ENCODE assay signal across 21 cellular contexts in genomic region chr1:184967045-184967444, GRCh38. TPM values are rescaled to one million over a fixed set of nuclear protein-coding genes. Genes with fewer than 3 reads are reported as not detected.
DNase-seq lines count a peak whose midpoint lies in the region; ATAC-seq, FAIRE-seq and TF ChIP-seq lines count a peak whose summit lies in the region.
"Had no signal": no experiment of that assay in that cellular context is flagged by ENCODE, and none has a peak within 500 bp of the region (broad histone marks: within the 10 kb centered on the region; RNA-seq: fewer than 3 reads in every experiment).

No MANE protein-coding gene starts in this region.

- no peak overlapping the region for H2AFZ ChIP-seq in astrocyte (ENCODE audit: low read depth, low read length)
- H2AFZ ChIP-seq: PC-9 had no signal

- intact Hi-C loops in psoas muscle (cut with DNase I) = no loop called here

- H4K20me1 ChIP-seq in astrocyte (ENCODE audit: insufficient read depth, low read length) = no peaks in the 10 kb centered on the region
- H4K20me1 ChIP-seq: BLaER1 had no signal

- DNase-seq in activated naive CD4-positive, alpha-beta T cell treated with anti-CD3 and anti-CD28 coated beads, Interleukin-2, amount 10 ng/mL, durations not matched to agents 7 days and 5 days = no peak
- no peak for DNase-seq in activated naive CD4-positive, alpha-beta T cell treated with anti-CD3 and anti-CD28 coated beads, Interleukin-2, amount 50 U/mL, for 16 hours
- DNase-seq in CD8-positive, alpha-beta memory T cell = no peak
- DNase-seq in astrocyte (ENCODE audit: low read depth) (no peak), psoas muscle (no peak), T-helper 1 cell (no peak), retina (no peak)
- no peak for DNase-seq in activated naive CD8-positive, alpha-beta T cell treated with anti-CD3 and anti-CD28 coated beads for 36 hours
- DNase-seq: DMS 273 treated with DMSO at 0.1 percent for 48 hours, GF-D8, GOT3, NCI-H1048, NCI-H146, NCI-H2081 treated with DMSO at 0.1 percent for 48 hours, NCI-H510A, NCI-H774, PC-9 had no signal

- no peaks in the 10 kb centered on the region for H3K79me2 ChIP-seq in astrocyte (ENCODE audit: insufficient read depth, low read length)

- peaks cover 14% of the 10 kb centered on the region for H3K4me1 ChIP-seq in CD8-positive, alpha-beta memory T cell (ENCODE audit: insufficient read depth, low read length)
- H3K4me1 ChIP-seq in astrocyte (ENCODE audit: insufficient read depth, low read length) (peaks cover 8% of the 10 kb centered on the region), psoas muscle (peaks cover 22% of the 10 kb centered on the region)

- no peaks in the 10 kb centered on the region for H3K9me3 ChIP-seq in CD8-positive, alpha-beta memory T cell (ENCODE audit: low read length)
- H3K9me3 ChIP-seq in astrocyte (ENCODE audit: insufficient read depth, low read depth, low read length) (no peaks in the 10 kb centered on the region), psoas muscle (no peaks in the 10 kb centered on the region)
- H3K9me3 ChIP-seq: BLaER1 had no signal

- H3K4me3 ChIP-seq in CD8-positive, alpha-beta memory T cell (ENCODE audit: low read length) = no peak overlapping the region
- no peak overlapping the region for H3K4me3 ChIP-seq in astrocyte (ENCODE audit: insufficient read depth, low read depth, low read length)
- no peak overlapping the region for H3K4me3 ChIP-seq in psoas muscle
- H3K4me3 ChIP-seq: BLaER1, PC-9 had no signal

- H3K36me3 Mint-ChIP-seq in activated naive CD4-positive, alpha-beta T cell treated with anti-CD3 and anti-CD28 coated beads, Interleukin-2, amount 10 ng/mL, durations not matched to agents 7 days and 5 days = peaks cover 19% of the 10 kb centered on the region
- H3K36me3 Mint-ChIP-seq in CD8-positive, alpha-beta memory T cell = peaks cover 4 to 30% (median 14%) of the 10 kb centered on the region in 3 donors
- H3K36me3 Mint-ChIP-seq in astrocyte (ENCODE audit: low read depth, unreplicated experiment) = peaks cover 3% of the 10 kb centered on the region
- peaks cover 4% of the 10 kb centered on the region for H3K36me3 Mint-ChIP-seq in activated naive CD8-positive, alpha-beta T cell treated with anti-CD3 and anti-CD28 coated beads for 36 hours

- peak overlapping the region; percentile 18 for H3K4me2 ChIP-seq in astrocyte (ENCODE audit: low read length)
- H3K4me2 ChIP-seq: BLaER1, PC-9 had no signal

- CTCF ChIA-PET in activated naive CD4-positive, alpha-beta T cell treated with anti-CD3 and anti-CD28 coated beads, Interleukin-2, amount 10 ng/mL, durations not matched to agents 7 days and 5 days (lab: Charles Lee) = interaction anchor here (1.1 kb wide), 1 partner anchor 9 kb away, joined by 3 read pairs; no protein-coding TSS in a partner anchor
- CTCF ChIA-PET in CD8-positive, alpha-beta memory T cell (lab: Charles Lee) = interaction anchor here (1.0 kb wide), 1 partner anchor 161 kb away, joined by 3 read pairs; no protein-coding TSS in a partner anchor

- no peaks in the 10 kb centered on the region for H3K9me3 Mint-ChIP-seq in activated naive CD4-positive, alpha-beta T cell treated with anti-CD3 and anti-CD28 coated beads, Interleukin-2, amount 10 ng/mL, durations not matched to agents 7 days and 5 days
- no peaks in the 10 kb centered on the region for H3K9me3 Mint-ChIP-seq in CD8-positive, alpha-beta memory T cell
- peaks cover 2% of the 10 kb centered on the region for H3K9me3 Mint-ChIP-seq in astrocyte (ENCODE audit: unreplicated experiment)
- H3K9me3 Mint-ChIP-seq in activated naive CD8-positive, alpha-beta T cell treated with anti-CD3 and anti-CD28 coated beads for 36 hours = no peaks in the 10 kb centered on the region

- no peak overlapping the region for H3K27ac ChIP-seq in CD8-positive, alpha-beta memory T cell (ENCODE audit: low read depth, low read length)
- no peak overlapping the region for H3K27ac ChIP-seq in astrocyte (ENCODE audit: low read depth, low read length)
- peak overlapping the region; percentile 46 for H3K27ac ChIP-seq in psoas muscle
- H3K27ac ChIP-seq: BLaER1, PC-9 had no signal

- H3K27ac Mint-ChIP-seq in activated naive CD4-positive, alpha-beta T cell treated with anti-CD3 and anti-CD28 coated beads, Interleukin-2, amount 10 ng/mL, durations not matched to agents 7 days and 5 days = peak overlapping the region; percentile 63
- peak overlapping the region; percentile 8 to 89 (median 35) for H3K27ac Mint-ChIP-seq in CD8-positive, alpha-beta memory T cell
- no peak overlapping the region for H3K27ac Mint-ChIP-seq in astrocyte (ENCODE audit: unreplicated experiment)
- no peak overlapping the region for H3K27ac Mint-ChIP-seq in activated naive CD8-positive, alpha-beta T cell treated with anti-CD3 and anti-CD28 coated beads for 36 hours

- POLR2A ChIA-PET in CD8-positive, alpha-beta memory T cell (lab: Charles Lee) = no interaction called here

- no peaks in the 10 kb centered on the region for H3K36me3 ChIP-seq in CD8-positive, alpha-beta memory T cell (ENCODE audit: insufficient read depth, low read length)
- H3K36me3 ChIP-seq in astrocyte (ENCODE audit: insufficient read depth, low read length) (no peaks in the 10 kb centered on the region), psoas muscle (ENCODE audit: insufficient read depth in 1 of 2, low read depth in 1 of 2) (peaks cover 0 to 19% of the 10 kb centered on the region in 2 donors)
- H3K36me3 ChIP-seq: BLaER1 had no signal

- no peak for TF ChIP-seq CTCF in astrocyte (IDR thresholded peaks at IDR 0.05; ENCODE audit: insufficient read depth, low read depth, low read length)
- TF ChIP-seq CTCF in psoas muscle (IDR thresholded peaks at IDR 0.05) = no peak

- 83 to 92% (median 83%) methylated on average over 1 of the region's 1 CpG for WGBS in psoas muscle, 3 donors

- ATAC-seq in psoas muscle = no peak

- no peaks in the 10 kb centered on the region for H3K27me3 Mint-ChIP-seq in activated naive CD4-positive, alpha-beta T cell treated with anti-CD3 and anti-CD28 coated beads, Interleukin-2, amount 10 ng/mL, durations not matched to agents 7 days and 5 days
- no peaks in the 10 kb centered on the region for H3K27me3 Mint-ChIP-seq in CD8-positive, alpha-beta memory T cell
- H3K27me3 Mint-ChIP-seq in astrocyte (ENCODE audit: low read depth, unreplicated experiment) = no peaks in the 10 kb centered on the region
- peaks cover 6% of the 10 kb centered on the region for H3K27me3 Mint-ChIP-seq in activated naive CD8-positive, alpha-beta T cell treated with anti-CD3 and anti-CD28 coated beads for 36 hours

- FAIRE-seq in astrocyte (lab: Jason Lieb, UNC) = no peak
- FAIRE-seq: A204.1, GM12891, GM18507 had no signal

- H3K4me1 Mint-ChIP-seq in activated naive CD4-positive, alpha-beta T cell treated with anti-CD3 and anti-CD28 coated beads, Interleukin-2, amount 10 ng/mL, durations not matched to agents 7 days and 5 days = peaks cover 36% of the 10 kb centered on the region
- peaks cover 50 to 78% (median 75%) of the 10 kb centered on the region in 3 donors for H3K4me1 Mint-ChIP-seq in CD8-positive, alpha-beta memory T cell
- H3K4me1 Mint-ChIP-seq in astrocyte (ENCODE audit: low read depth, unreplicated experiment) = peaks cover 19% of the 10 kb centered on the region
- H3K4me1 Mint-ChIP-seq in activated naive CD8-positive, alpha-beta T cell treated with anti-CD3 and anti-CD28 coated beads for 36 hours = peaks cover 26% of the 10 kb centered on the region

- H3K9ac ChIP-seq in astrocyte (ENCODE audit: low read length) = no peak overlapping the region
- H3K9ac ChIP-seq: BLaER1 had no signal

- no peak overlapping the region for H3K4me3 Mint-ChIP-seq in activated naive CD4-positive, alpha-beta T cell treated with anti-CD3 and anti-CD28 coated beads, Interleukin-2, amount 10 ng/mL, durations not matched to agents 7 days and 5 days
- H3K4me3 Mint-ChIP-seq in CD8-positive, alpha-beta memory T cell = no peak overlapping the region
- no peak overlapping the region for H3K4me3 Mint-ChIP-seq in astrocyte (ENCODE audit: unreplicated experiment)
- H3K4me3 Mint-ChIP-seq in activated naive CD8-positive, alpha-beta T cell treated with anti-CD3 and anti-CD28 coated beads for 36 hours = no peak overlapping the region

- no peaks in the 10 kb centered on the region for H3K27me3 ChIP-seq in CD8-positive, alpha-beta memory T cell (ENCODE audit: insufficient read depth, low read length, poor library complexity, severe bottlenecking)
- H3K27me3 ChIP-seq in astrocyte (ENCODE audit: insufficient read depth, low read length) (no peaks in the 10 kb centered on the region), psoas muscle (ENCODE audit: insufficient read depth in 3 of 3, low read length in 2 of 3) (no peaks in the 10 kb centered on the region)

RNA-seq across cellular contexts. Expression of gene NIBAN1, which starts 7.3 kb away (rescaled TPM):
- 10 to 100 TPM; 51.8 to 55.7 TPM for total RNA-seq in CD8-positive, alpha-beta memory T cell
- 40.0 TPM for polyA plus RNA-seq in CD8-positive, alpha-beta memory T cell
- total RNA-seq in astrocyte = 8.8 and 9.1 TPM in 2 replicates
- 100 to 1,000 TPM in 2 of 4 donors, 10 to 100 TPM in 2; 50.6 to 112 (median 98.0) TPM for total RNA-seq in psoas muscle
- 10 to 100 TPM in 2 of 3 donors, 1 to 10 TPM in 1; 9.0 to 25.0 (median 10.7) TPM for polyA plus RNA-seq in psoas muscle
- total RNA-seq in activated naive CD8-positive, alpha-beta T cell treated with anti-CD3 and anti-CD28 coated beads for 36 hours = 1 to 10 TPM; 7.9 to 8.1 TPM

Comparison
In these comparisons a context has a peak if more than half of its experiments do, and no peak if none do; other contexts are left out.
1. H3K27ac Mint-ChIP-seq: peak in activated naive CD4-positive, alpha-beta T cell treated with anti-CD3 and anti-CD28 coated beads, Interleukin-2, amount 10 ng/mL, durations not matched to agents 7 days and 5 days (single experiment) and CD8-positive, alpha-beta memory T cell (8 of 8); none in astrocyte (single experiment) and activated naive CD8-positive, alpha-beta T cell treated with anti-CD3 and anti-CD28 coated beads for 36 hours (single experiment).